In genomic region chr14:77707724-77708408, GRCh38 we compare ENCODE assay signal across 8 cellular contexts.
DNase-seq lines count a peak whose midpoint lies in the region; ATAC-seq and TF ChIP-seq lines count a peak whose summit lies in the region.

TSS of gene ALKBH1 (minus strand) at chr14:77708023. CDS start at chr14:77708004, 19 bp downstream.
TSS of gene SLIRP (plus strand) at chr14:77708103. CDS start at chr14:77708112, 9 bp downstream.

- H3K27me3 Mint-ChIP-seq in central memory CD8-positive, alpha-beta T cell, result no peaks in the 10 kb centered on the region

- H3K27ac Mint-ChIP-seq in central memory CD8-positive, alpha-beta T cell (ENCODE audit: low read depth), result peak within 1 kb of the TSS; percentile 94

- ATAC-seq in GM19023 (IDR thresholded peaks at IDR 0.05; ENCODE audit: unreplicated experiment), result peak; percentile 96
- ATAC-seq in HG03196 (IDR thresholded peaks at IDR 0.05; ENCODE audit: unreplicated experiment), result peak; percentile 95
- peak; percentile 97 for ATAC-seq in central memory CD8-positive, alpha-beta T cell (replicated peaks; ENCODE audit: extremely low read depth, poor library complexity, severe bottlenecking)

- peak within 1 kb of the TSS; percentile 67 for H3K4me3 ChIP-seq in AG09309 (ENCODE audit: control insufficient read depth, low read depth, low read length)

- H3K4me1 Mint-ChIP-seq in central memory CD8-positive, alpha-beta T cell, result peaks cover 34% of the 10 kb centered on the region

- H3K36me3 Mint-ChIP-seq in central memory CD8-positive, alpha-beta T cell (ENCODE audit: insufficient read depth), result peaks cover 51% of the 10 kb centered on the region

- no peaks in the 10 kb centered on the region for H3K9me3 Mint-ChIP-seq in central memory CD8-positive, alpha-beta T cell

- DNase-seq in AG09309 (ENCODE audit: low read depth) (peak; percentile 13), NCI-H226 (peak; percentile 85), islet precursor cell (peak; percentile 92)
- peak; percentile 66 to 80 (median 78) for DNase-seq in activated CD4-positive, CD25-positive, alpha-beta regulatory T cell (lab: John Stamatoyannopoulos, UW)
- DNase-seq in central memory CD8-positive, alpha-beta T cell (ENCODE audit: low spot score in 2 of 2), result peak; percentile 74 to 77
- peak; percentile 77 to 83 (median 78) for DNase-seq in stimulated activated CD4-positive, alpha-beta T cell treated with anti-CD3 and anti-CD28 coated beads, Interleukin-12 subunit alpha, Interleukin-12 subunit beta, amount 100 ng/mL, for 48 hours (ENCODE audit: low read depth in 2 of 3, low spot score in 1 of 3)

- peak within 1 kb of the TSS; percentile 87 for H3K4me3 Mint-ChIP-seq in central memory CD8-positive, alpha-beta T cell

- TF ChIP-seq CTCF in AG09309 (IDR thresholded peaks at IDR 0.05; ENCODE audit: control insufficient read depth, insufficient read depth, low read depth, low read length, missing control alignments), result no peak

Comparison
In these comparisons a context has a peak if more than half of its experiments do, and no peak if none do; other contexts are left out.
1. Peak in every context shown above with its lines: DNase-seq, ATAC-seq and H3K4me3 ChIP-seq.
2. DNase-seq: peak in every context shown above with its lines; median percentile 92 in islet precursor cell; 85 in NCI-H226; 78 in stimulated activated CD4-positive, alpha-beta T cell treated with anti-CD3 and anti-CD28 coated beads, Interleukin-12 subunit alpha, Interleukin-12 subunit beta, amount 100 ng/mL, for 48 hours; 78 in activated CD4-positive, CD25-positive, alpha-beta regulatory T cell; 76 in central memory CD8-positive, alpha-beta T cell; 13 in AG09309.